ENCODE assay signal across 8 cellular contexts in genomic region chr17:73643012-73643845, GRCh38. TPM values are rescaled to one million over a fixed set of nuclear protein-coding genes. Genes with fewer than 3 reads are reported as not detected.
DNase-seq lines count a peak whose midpoint lies in the region; ATAC-seq and TF ChIP-seq lines count a peak whose summit lies in the region.

No MANE protein-coding gene starts in this region.

- no peaks in the 10 kb centered on the region for H3K79me2 ChIP-seq in parathyroid adenoma

- no peak for ATAC-seq in HG03135 (IDR thresholded peaks at IDR 0.05; ENCODE audit: unreplicated experiment)

- no peak overlapping the region for H3K27ac Mint-ChIP-seq in CD8-positive, alpha-beta memory T cell
- no peak overlapping the region for H3K27ac Mint-ChIP-seq in glutamatergic neuron (ENCODE audit: unreplicated experiment)

- H3K27me3 ChIP-seq in CD8-positive, alpha-beta memory T cell (ENCODE audit: insufficient read depth, low read length, poor library complexity, severe bottlenecking) = no peaks in the 10 kb centered on the region
- peaks cover 3% of the 10 kb centered on the region for H3K27me3 ChIP-seq in parathyroid adenoma (ENCODE audit: control insufficient read depth, insufficient read depth, low read length)

- H3K4me1 ChIP-seq in CD8-positive, alpha-beta memory T cell (ENCODE audit: insufficient read depth, low read length) = peaks cover 12% of the 10 kb centered on the region
- H3K4me1 ChIP-seq in parathyroid adenoma = no peaks in the 10 kb centered on the region

- H3K9me3 Mint-ChIP-seq in CD8-positive, alpha-beta memory T cell = no peaks in the 10 kb centered on the region
- peaks cover 3% of the 10 kb centered on the region for H3K9me3 Mint-ChIP-seq in glutamatergic neuron (ENCODE audit: unreplicated experiment)

- DNase-seq in CD8-positive, alpha-beta memory T cell = peak in 1 of 5 donors; percentile 29
- DNase-seq in NCI-H1105 (lab: John Stamatoyannopoulos, UW) = peak; percentile 35
- DNase-seq in activated T-cell treated with anti-CD3 and anti-CD28 coated beads for 4 hours = peak; percentile 15
- peak; percentile 76 for DNase-seq in glutamatergic neuron
- DNase-seq in KG1 (lab: John Stamatoyannopoulos, UW) = no peak
- no peak for DNase-seq in effector CD4-positive, alpha-beta T cell

- peak overlapping the region; percentile 46 for H2AFZ ChIP-seq in parathyroid adenoma

- H3K27me3 Mint-ChIP-seq in CD8-positive, alpha-beta memory T cell = peaks cover 31 to 59% of the 10 kb centered on the region in 2 donors
- peaks cover 3% of the 10 kb centered on the region for H3K27me3 Mint-ChIP-seq in glutamatergic neuron (ENCODE audit: unreplicated experiment)

- no peaks in the 10 kb centered on the region for H3K36me3 ChIP-seq in CD8-positive, alpha-beta memory T cell (ENCODE audit: insufficient read depth, low read length)
- no peaks in the 10 kb centered on the region for H3K36me3 ChIP-seq in parathyroid adenoma (ENCODE audit: control insufficient read depth, insufficient read depth, low read length)

- no peaks in the 10 kb centered on the region for H3K36me3 Mint-ChIP-seq in CD8-positive, alpha-beta memory T cell
- no peaks in the 10 kb centered on the region for H3K36me3 Mint-ChIP-seq in glutamatergic neuron (ENCODE audit: unreplicated experiment)

- peak overlapping the region; percentile 81 for H3K4me2 ChIP-seq in parathyroid adenoma (ENCODE audit: low read length)

- no peak overlapping the region for H3K9ac ChIP-seq in parathyroid adenoma

- peak overlapping the region in 6 of 7 donors; percentile 38 to 84 (median 66) for H3K4me3 Mint-ChIP-seq in CD8-positive, alpha-beta memory T cell
- H3K4me3 Mint-ChIP-seq in glutamatergic neuron (ENCODE audit: unreplicated experiment) = peak overlapping the region; percentile 88

- H3K27ac ChIP-seq in CD8-positive, alpha-beta memory T cell (ENCODE audit: low read depth, low read length) = no peak overlapping the region
- no peak overlapping the region for H3K27ac ChIP-seq in parathyroid adenoma

- POLR2A ChIA-PET in CD8-positive, alpha-beta memory T cell (lab: Charles Lee) = no interaction called here

- TF ChIP-seq CTCF in glutamatergic neuron (IDR thresholded peaks at IDR 0.05; ENCODE audit: partially characterized antibody, unreplicated experiment) (peak; percentile 11), parathyroid adenoma (IDR thresholded peaks at IDR 0.05) (no peak)

- H3K4me1 Mint-ChIP-seq in CD8-positive, alpha-beta memory T cell = peaks cover 10 to 27% (median 12%) of the 10 kb centered on the region in 3 donors
- peaks cover 25% of the 10 kb centered on the region for H3K4me1 Mint-ChIP-seq in glutamatergic neuron (ENCODE audit: low read depth, unreplicated experiment)

- H3K9me3 ChIP-seq in CD8-positive, alpha-beta memory T cell (ENCODE audit: low read length) = no peaks in the 10 kb centered on the region
- H3K9me3 ChIP-seq in parathyroid adenoma (ENCODE audit: control insufficient read depth, low read length) = no peaks in the 10 kb centered on the region

- peak overlapping the region; percentile 22 for H3K4me3 ChIP-seq in CD8-positive, alpha-beta memory T cell (ENCODE audit: low read length)
- H3K4me3 ChIP-seq in parathyroid adenoma (ENCODE audit: low read depth, low read length) = peak overlapping the region; percentile 31

- CTCF ChIA-PET in CD8-positive, alpha-beta memory T cell (lab: Charles Lee) = interaction anchor here (1.8 kb wide), 1 partner anchor 11 kb away, joined by 6 read pairs; no protein-coding TSS in a partner anchor

RNA-seq across cellular contexts. Expression of gene SDK2, which starts 1.0 kb away (rescaled TPM):
- under 1 TPM; 0.35 to 0.44 TPM for total RNA-seq in CD8-positive, alpha-beta memory T cell
- 0.54 TPM for polyA plus RNA-seq in CD8-positive, alpha-beta memory T cell
- total RNA-seq in glutamatergic neuron (ENCODE audit: unreplicated experiment) = 12.3 TPM

Comparison
In these comparisons a context has a peak if more than half of its experiments do, and no peak if none do; other contexts are left out.
1. DNase-seq: peak in NCI-H1105 (single experiment), activated T-cell treated with anti-CD3 and anti-CD28 coated beads for 4 hours (single experiment) and glutamatergic neuron (single experiment); none in KG1 (single experiment) and effector CD4-positive, alpha-beta T cell (single experiment).